18 cellular contexts compared by ENCODE assay signal in the genomic region with DNA sequence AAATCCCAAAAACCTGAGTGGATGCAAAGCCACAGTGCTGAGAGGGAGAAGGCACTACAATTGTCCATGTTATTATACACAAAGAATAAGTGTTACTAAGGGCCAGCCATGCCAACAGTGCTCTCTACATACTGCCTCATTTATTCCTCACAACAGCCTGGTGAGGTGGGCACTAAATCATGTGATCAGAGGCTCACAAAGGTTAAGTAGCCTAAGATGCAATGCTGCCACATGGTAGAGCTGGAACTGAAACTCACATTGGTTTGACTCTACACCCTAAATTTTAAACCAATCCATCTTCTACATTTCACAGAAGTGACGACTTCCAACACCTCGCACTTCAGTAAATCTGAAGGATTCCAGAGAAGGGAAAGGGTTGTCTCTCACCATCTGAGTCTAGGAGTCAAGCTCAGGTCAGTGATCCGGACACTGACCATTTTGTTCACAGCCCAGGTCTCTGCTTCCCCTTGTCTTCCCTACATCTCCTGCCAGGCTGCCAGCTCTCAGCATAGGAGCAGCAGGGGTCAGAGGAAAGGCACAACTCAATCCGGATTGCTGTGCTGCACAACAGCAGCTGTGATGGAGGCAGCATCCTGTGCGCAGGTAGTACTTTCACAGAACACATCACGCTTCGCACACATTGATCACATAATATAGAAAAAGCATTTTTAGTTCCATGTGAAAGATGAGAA.
"Had no signal": no experiment of that assay in that cellular context is flagged by ENCODE, and none has a peak within 500 bp of the region (broad histone marks: within the 10 kb centered on the region; RNA-seq: fewer than 3 reads in every experiment).

No MANE protein-coding gene starts in this region.

- H3K4me1 ChIP-seq: gastrocnemius medialis, left lung had no signal

- H3K27ac ChIP-seq: coronary artery, dorsolateral prefrontal cortex, esophagus squamous epithelium, gastrocnemius medialis, heart right ventricle, left lung, lower lobe of right lung had no signal

- H3K9me3 ChIP-seq: esophagus squamous epithelium, gastrocnemius medialis, heart right ventricle, left lung, lower lobe of right lung, mucosa of descending colon had no signal

- ATAC-seq: gastrocnemius medialis, heart right ventricle, left cardiac atrium, left lung, left ventricle myocardium superior, lower lobe of right lung, mucosa of descending colon had no signal

- DNase-seq: dermis blood vessel endothelial cell; dorsolateral prefrontal cortex; effector CD4-positive, alpha-beta T cell; effector memory CD4-positive, alpha-beta T cell; esophagus squamous epithelium; foreskin fibroblast; foreskin melanocyte; gastrocnemius medialis; glutamatergic neuron; heart right ventricle; hippocampal formation; left cardiac atrium; left lung; left ventricle myocardium superior; lower lobe of right lung; mesenchymal stem cell; mucosa of descending colon had no signal

- H3K27me3 ChIP-seq: dorsolateral prefrontal cortex, esophagus squamous epithelium, gastrocnemius medialis, heart right ventricle, left lung had no signal

- H3K36me3 ChIP-seq: gastrocnemius medialis, left lung had no signal

- H3K4me3 ChIP-seq: coronary artery, dorsolateral prefrontal cortex, esophagus squamous epithelium, gastrocnemius medialis, heart right ventricle, left lung, lower lobe of right lung, mucosa of descending colon had no signal
